Comparison of ENCODE assay signal across 8 cellular contexts in the genomic region with DNA sequence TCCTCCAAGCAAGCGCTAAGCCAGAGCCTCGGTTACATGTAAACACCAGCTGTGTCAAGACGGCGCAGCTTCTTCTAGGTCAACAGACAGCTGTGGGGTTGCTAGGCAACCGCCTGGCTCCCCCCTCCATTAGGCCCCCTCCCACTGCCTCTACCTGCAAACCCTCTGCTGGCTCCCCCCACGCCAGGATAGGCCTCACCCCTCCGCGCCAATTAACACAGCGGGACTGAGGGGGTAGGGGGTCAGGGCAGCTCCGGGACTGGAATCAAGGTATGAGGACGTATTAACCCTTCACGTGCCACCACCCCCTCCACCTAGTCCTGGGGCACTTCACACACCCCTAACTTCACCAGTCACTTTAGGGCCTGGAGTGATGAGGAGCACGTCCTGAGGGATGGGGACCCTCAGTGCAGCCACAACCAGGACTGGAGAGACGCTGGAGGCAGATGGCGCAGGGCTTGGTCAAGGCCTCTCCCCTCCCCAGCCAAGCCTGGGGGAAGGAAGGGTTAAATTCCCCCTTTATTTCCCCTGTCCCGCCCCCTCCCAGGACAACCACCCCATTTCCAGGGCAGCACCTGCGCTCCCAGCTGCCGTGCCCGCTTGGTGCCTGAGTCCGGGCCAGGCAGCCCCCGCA. TPM values are rescaled to one million over a fixed set of nuclear protein-coding genes. Genes with fewer than 3 reads are reported as not detected.
DNase-seq lines count a peak whose midpoint lies in the region; ATAC-seq lines count a peak whose summit lies in the region.

No MANE protein-coding gene starts in this region.

- H3K27me3 ChIP-seq in skeletal muscle satellite cell (ENCODE audit: control insufficient read depth, insufficient read depth, low read length), result no peaks in the 10 kb centered on the region

- H3K9me3 Mint-ChIP-seq in activated naive CD4-positive, alpha-beta T cell treated with anti-CD3 and anti-CD28 coated beads, Interleukin-2, amount 50 U/mL, for 24 hours, result no peaks in the 10 kb centered on the region

- DNase-seq in activated gamma-delta T cell treated with Interleukin-2 at 50 U/mL for 16 hours (peak; percentile 31), activated gamma-delta T cell (lab: John Stamatoyannopoulos, UW) (no peak), NCI-H524 treated with DMSO at 0.1 percent for 48 hours (lab: John Stamatoyannopoulos, UW) (peak; percentile 81), iPS DF 19.7 (ENCODE audit: low read depth, low spot score) (peak; percentile 80), OCI-M2 (lab: John Stamatoyannopoulos, UW; ENCODE audit: unreplicated experiment) (no peak)

- no peaks in the 10 kb centered on the region for H3K36me3 Mint-ChIP-seq in activated naive CD4-positive, alpha-beta T cell treated with anti-CD3 and anti-CD28 coated beads, Interleukin-2, amount 50 U/mL, for 24 hours

- H3K9ac ChIP-seq in skeletal muscle satellite cell (ENCODE audit: low read depth, low read length), result no peak overlapping the region

- H3K4me1 Mint-ChIP-seq in activated naive CD4-positive, alpha-beta T cell treated with anti-CD3 and anti-CD28 coated beads, Interleukin-2, amount 50 U/mL, for 24 hours, result peaks cover 64% of the 10 kb centered on the region

- no peaks in the 10 kb centered on the region for H3K27me3 Mint-ChIP-seq in activated naive CD4-positive, alpha-beta T cell treated with anti-CD3 and anti-CD28 coated beads, Interleukin-2, amount 50 U/mL, for 24 hours

- no peak overlapping the region for H3K4me3 ChIP-seq in skeletal muscle satellite cell (ENCODE audit: low read length)

- H3K4me1 ChIP-seq in skeletal muscle satellite cell (ENCODE audit: control insufficient read depth, insufficient read depth, low read length), result peaks cover 66% of the 10 kb centered on the region

- H3K9me3 ChIP-seq in skeletal muscle satellite cell (replicated peaks; ENCODE audit: low read length), result no peaks in the 10 kb centered on the region

- peak overlapping the region; percentile 76 for H3K4me3 Mint-ChIP-seq in activated naive CD4-positive, alpha-beta T cell treated with anti-CD3 and anti-CD28 coated beads, Interleukin-2, amount 50 U/mL, for 24 hours

- peaks cover 10% of the 10 kb centered on the region for H3K36me3 ChIP-seq in skeletal muscle satellite cell (ENCODE audit: insufficient read depth, low read length)

- ATAC-seq in GM21723 (IDR thresholded peaks at IDR 0.05; ENCODE audit: unreplicated experiment), result no peak

- no peak overlapping the region for H3K27ac Mint-ChIP-seq in activated naive CD4-positive, alpha-beta T cell treated with anti-CD3 and anti-CD28 coated beads, Interleukin-2, amount 50 U/mL, for 24 hours

- H3K4me2 ChIP-seq in skeletal muscle satellite cell (ENCODE audit: low read length), result peak overlapping the region; percentile 19

RNA-seq across cellular contexts. Expression of gene WASF2, which starts 37.4 kb away (rescaled TPM):
- total RNA-seq in skeletal muscle satellite cell (2012; rRNA removed), result 17.2 and 18.6 TPM in 2 replicates

Comparison
In these comparisons a context has a peak if more than half of its experiments do, and no peak if none do; other contexts are left out.
1. DNase-seq: peak in activated gamma-delta T cell treated with Interleukin-2 at 50 U/mL for 16 hours (single experiment), NCI-H524 treated with DMSO at 0.1 percent for 48 hours (single experiment) and iPS DF 19.7 (single experiment); none in activated gamma-delta T cell (single experiment) and OCI-M2 (single experiment).